Comparison of ENCODE assay signal across 13 cellular contexts in the genomic region with DNA sequence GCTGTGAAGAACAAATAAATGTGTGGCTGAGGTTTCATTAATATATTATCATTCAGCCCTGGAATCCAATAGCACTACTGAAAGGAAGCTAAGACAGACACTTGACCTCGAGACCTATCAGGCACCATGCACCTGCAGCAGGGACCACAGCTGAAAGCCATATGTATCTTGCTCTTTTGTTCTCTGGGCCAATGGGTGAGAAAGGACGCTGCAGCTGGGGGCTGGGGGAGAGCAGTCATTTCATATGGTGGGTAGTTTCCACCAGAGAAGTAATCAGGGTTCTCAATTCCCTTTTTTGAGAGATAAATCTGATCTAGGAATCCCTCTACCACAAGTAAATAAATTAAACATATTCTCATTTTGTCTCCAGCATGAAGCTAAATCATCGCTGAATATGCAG.
A peak's percentile ranks its signal among the peaks of the same experiment; 100 is the strongest.
DNase-seq lines count a peak whose midpoint lies in the region; ATAC-seq and TF ChIP-seq lines count a peak whose summit lies in the region.
"Had no signal": no experiment of that assay in that cellular context is flagged by ENCODE, and none has a peak within 500 bp of the region (broad histone marks: within the 10 kb centered on the region; RNA-seq: fewer than 3 reads in every experiment).

No MANE protein-coding gene starts in this region.

- no peak overlapping the region for H3K4me3 Mint-ChIP-seq in stimulated activated memory B cell treated with anti-CD40 and anti-IgM and Interleukin-4, amounts not matched to agents 10 μg/mL and 1 μg/mL and 100 μg/mL, for 72 hours

- no peak overlapping the region for H3K27ac Mint-ChIP-seq in stimulated activated memory B cell treated with anti-CD40 and anti-IgM and Interleukin-4, amounts not matched to agents 10 μg/mL and 1 μg/mL and 100 μg/mL, for 72 hours

- H3K9me3 ChIP-seq in heart left ventricle = no peaks in the 10 kb centered on the region
- H3K9me3 ChIP-seq: colonic mucosa, transverse colon had no signal

- H3K36me3 ChIP-seq in heart left ventricle = no peaks in the 10 kb centered on the region
- H3K36me3 ChIP-seq: colonic mucosa, transverse colon had no signal

- no peaks in the 10 kb centered on the region for H3K36me3 Mint-ChIP-seq in stimulated activated memory B cell treated with anti-CD40 and anti-IgM and Interleukin-4, amounts not matched to agents 10 μg/mL and 1 μg/mL and 100 μg/mL, for 72 hours

- 62 to 75% (median 67%) methylated on average over 3 of the region's 3 CpGs for WGBS in heart left ventricle, 4 donors

- no peak for TF ChIP-seq POLR2A in heart left ventricle (IDR thresholded peaks at IDR 0.05)

- H3K27me3 ChIP-seq in heart left ventricle = no peaks in the 10 kb centered on the region
- H3K27me3 ChIP-seq: colonic mucosa, transverse colon had no signal

- intact Hi-C loops in posterior vena cava (cut with DNase I) = no loop called here
- intact Hi-C loops in heart left ventricle (cut with DNase I) = no loop called here

- H3K27me3 Mint-ChIP-seq in stimulated activated memory B cell treated with anti-CD40 and anti-IgM and Interleukin-4, amounts not matched to agents 10 μg/mL and 1 μg/mL and 100 μg/mL, for 72 hours = peaks cover 5% of the 10 kb centered on the region

- no peak overlapping the region for H3K4me3 ChIP-seq in heart left ventricle
- H3K4me3 ChIP-seq: colonic mucosa, transverse colon had no signal

- ATAC-seq in HG02798 (IDR thresholded peaks at IDR 0.05; ENCODE audit: poor library complexity, unreplicated experiment) (peak; percentile 72), heart left ventricle (no peak)
- peak; percentile 81 for ATAC-seq in stimulated activated memory B cell treated with anti-CD40 and anti-IgM and Interleukin-4, amounts not matched to agents 10 μg/mL and 1 μg/mL and 100 μg/mL, for 72 hours

- no peaks in the 10 kb centered on the region for H3K9me3 Mint-ChIP-seq in stimulated activated memory B cell treated with anti-CD40 and anti-IgM and Interleukin-4, amounts not matched to agents 10 μg/mL and 1 μg/mL and 100 μg/mL, for 72 hours

- DNase-seq in DMS53 (lab: John Stamatoyannopoulos, UW) = peak; percentile 32
- no peak for DNase-seq in DMS53 treated with DMSO at 0.1 percent for 48 hours (lab: John Stamatoyannopoulos, UW; ENCODE audit: unreplicated experiment)
- DNase-seq in NCI-H146 treated with DMSO at 0.1 percent for 48 hours (lab: John Stamatoyannopoulos, UW; ENCODE audit: unreplicated experiment) = peak; percentile 35
- no peak for DNase-seq in posterior vena cava (ENCODE audit: low spot score)
- DNase-seq in heart left ventricle = no peak
- DNase-seq in DMS153 treated with DMSO at 0.1 percent for 48 hours (lab: John Stamatoyannopoulos, UW; ENCODE audit: unreplicated experiment) = no peak
- DNase-seq: activated CD4-positive, CD25-positive, alpha-beta regulatory T cell; colonic mucosa; stimulated activated CD4-positive, alpha-beta T cell treated with anti-CD3 and anti-CD28 coated beads, Interleukin-12 subunit alpha, Interleukin-12 subunit beta, amount 100 ng/mL, for 4 hours; transverse colon had no signal

- no peak for TF ChIP-seq CTCF in heart left ventricle (IDR thresholded peaks at IDR 0.05)

- no peaks in the 10 kb centered on the region for H3K4me1 Mint-ChIP-seq in stimulated activated memory B cell treated with anti-CD40 and anti-IgM and Interleukin-4, amounts not matched to agents 10 μg/mL and 1 μg/mL and 100 μg/mL, for 72 hours

- no peak overlapping the region for H3K27ac ChIP-seq in heart left ventricle
- H3K27ac ChIP-seq: 22Rv1, colonic mucosa, transverse colon had no signal

- no peaks in the 10 kb centered on the region for H3K4me1 ChIP-seq in heart left ventricle
- H3K4me1 ChIP-seq: colonic mucosa, transverse colon had no signal

Comparison
In these comparisons a context has a peak if more than half of its experiments do, and no peak if none do; other contexts are left out.
1. DNase-seq: peak in DMS53 (single experiment) and NCI-H146 treated with DMSO at 0.1 percent for 48 hours (single experiment); none in DMS53 treated with DMSO at 0.1 percent for 48 hours (single experiment), posterior vena cava (single experiment), heart left ventricle (0 of 5) and DMS153 treated with DMSO at 0.1 percent for 48 hours (single experiment).
2. ATAC-seq: peak in HG02798 (single experiment) and stimulated activated memory B cell treated with anti-CD40 and anti-IgM and Interleukin-4, amounts not matched to agents 10 μg/mL and 1 μg/mL and 100 μg/mL, for 72 hours (single experiment); none in heart left ventricle (0 of 4).